ENCODE assay signal across 20 cellular contexts in the genomic region with DNA sequence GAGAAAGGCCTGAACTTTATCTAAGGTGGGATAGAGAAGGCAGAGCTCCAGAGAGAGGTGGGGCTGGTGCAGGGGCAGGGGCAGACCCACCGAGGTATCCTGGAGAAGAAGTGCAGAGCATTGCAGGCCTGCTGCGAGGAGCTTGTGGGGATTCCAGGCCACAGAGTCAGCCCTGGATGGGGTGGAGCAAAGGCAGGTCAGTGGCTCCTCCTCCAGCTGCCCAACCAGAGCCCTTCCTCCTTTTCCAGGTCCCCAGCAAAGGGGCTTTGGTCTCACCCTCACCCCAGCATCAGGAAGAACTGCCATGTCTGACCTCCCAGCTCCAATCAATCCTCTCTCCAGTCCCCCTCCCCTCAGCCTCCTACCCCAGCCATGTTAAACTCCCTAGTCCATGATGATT. TPM values are rescaled to one million over a fixed set of nuclear protein-coding genes. Genes with fewer than 3 reads are reported as not detected.
DNase-seq lines count a peak whose midpoint lies in the region; ATAC-seq, FAIRE-seq and TF ChIP-seq lines count a peak whose summit lies in the region.
"Had no signal": no experiment of that assay in that cellular context is flagged by ENCODE, and none has a peak within 500 bp of the region (broad histone marks: within the 10 kb centered on the region; RNA-seq: fewer than 3 reads in every experiment).

No MANE protein-coding gene starts in this region.

- CTCF ChIA-PET in A549 (lab: Yijun Ruan, JAX) = interaction anchor here (0.8 to 14.5 kb wide), 20 partner anchors 9 to 161 kb away, joined by 3 to 646 read pairs (median 9); a partner anchor contains a TSS

- no peaks in the 10 kb centered on the region for H3K36me3 ChIP-seq in H7 (replicated peaks; ENCODE audit: control insufficient read depth, insufficient read depth, low read length)
- H3K36me3 ChIP-seq: BLaER1 treated with 17β-estradiol and CSF1 and Interleukin-3, amounts not matched to agents 10 nM and 100 nM had no signal

- H3K36me3 Mint-ChIP-seq in nephron progenitor cell (ENCODE audit: low read depth) = peaks cover 13% of the 10 kb centered on the region

- peaks cover 15% of the 10 kb centered on the region for H3K27me3 ChIP-seq in H7 (ENCODE audit: control insufficient read depth, insufficient read depth, low read length)
- H3K27me3 ChIP-seq: BLaER1 treated with 17β-estradiol and CSF1 and Interleukin-3, amounts not matched to agents 10 nM and 100 nM had no signal

- H3K9me3 Mint-ChIP-seq in nephron progenitor cell = peaks cover under 1% of the 10 kb centered on the region
- H3K9me3 Mint-ChIP-seq: CD4-positive, CD25-positive, alpha-beta regulatory T cell; IgD-negative memory B cell had no signal

- POLR2A ChIA-PET in A549 (lab: Yijun Ruan, JAX) = interaction anchor here (1.0 to 2.3 kb wide), 6 partner anchors 14 to 81 kb away, joined by 3 to 15 read pairs (median 4); a partner anchor contains a TSS

- H3K27ac ChIP-seq in A549 = peak overlapping the region; percentile 15 to 82; a peak in 3 of 6 replicates
- H3K27ac ChIP-seq: HL-60 had no signal

- H3K4me3 ChIP-seq in A549 (no peak overlapping the region), H7 (ENCODE audit: insufficient read depth, low read depth, low read length) (no peak overlapping the region)
- H3K4me3 ChIP-seq: BLaER1 treated with 17β-estradiol and CSF1 and Interleukin-3, amounts not matched to agents 10 nM and 100 nM had no signal

- FAIRE-seq in A549 (lab: Jason Lieb, UNC) = no peak
- FAIRE-seq: GM12892, GM19239, H54 had no signal

- no peaks in the 10 kb centered on the region for H3K9me3 ChIP-seq in A549
- H3K9me3 ChIP-seq: BLaER1 treated with 17β-estradiol and CSF1 and Interleukin-3, amounts not matched to agents 10 nM and 100 nM had no signal

- TF ChIP-seq EP300 in A549 (IDR thresholded peaks at IDR 0.05) = no peak

- no peaks in the 10 kb centered on the region for H3K27me3 Mint-ChIP-seq in nephron progenitor cell (ENCODE audit: low read depth, poor library complexity)
- H3K27me3 Mint-ChIP-seq: IgD-negative memory B cell had no signal

- H3K27ac Mint-ChIP-seq in nephron progenitor cell = peak overlapping the region; percentile 61
- H3K27ac Mint-ChIP-seq: CD4-positive, CD25-positive, alpha-beta regulatory T cell; IgD-negative memory B cell had no signal

- H3K4me2 ChIP-seq in A549 = no peak overlapping the region
- H3K4me2 ChIP-seq: BLaER1 treated with 17β-estradiol and CSF1 and Interleukin-3, amounts not matched to agents 10 nM and 100 nM had no signal

- peaks cover 12% of the 10 kb centered on the region for H3K4me1 ChIP-seq in A549

- DNase-seq in A549 (ENCODE audit: low read depth in 1 of 2, low spot score in 1 of 2) = no peak
- peak; percentile 49 for DNase-seq in H7
- peak; percentile 67 for DNase-seq in islet precursor cell
- DNase-seq in nephron progenitor cell = no peak
- DNase-seq in NCI-H82 (lab: John Stamatoyannopoulos, UW) = no peak
- no peak for DNase-seq in foreskin melanocyte
- DNase-seq in activated T-cell treated with anti-CD3 and anti-CD28 coated beads, Interleukin-2, amount 50 U/mL, for 48 hours = no peak
- DNase-seq: 8988T; ACHN; Calu3; CD4-positive, CD25-positive, alpha-beta regulatory T cell; DMS79; GDM1 had no signal

- H3K4me1 Mint-ChIP-seq in nephron progenitor cell = peaks cover 12% of the 10 kb centered on the region

- no peak overlapping the region for H3K4me3 Mint-ChIP-seq in nephron progenitor cell
- H3K4me3 Mint-ChIP-seq: CD4-positive, CD25-positive, alpha-beta regulatory T cell; IgD-negative memory B cell had no signal

- TF ChIP-seq POLR2A in A549 (IDR thresholded peaks at IDR 0.05; ENCODE audit: low read length) = no peak

- peak; percentile 20 to 36; a peak in 3 of 6 replicates for ATAC-seq in A549
- no peak for ATAC-seq in GM21360 (IDR thresholded peaks at IDR 0.05; ENCODE audit: unreplicated experiment)

- TF ChIP-seq CTCF in A549 (IDR thresholded peaks at IDR 0.05) = no peak
- no peak for TF ChIP-seq CTCF in nephron progenitor cell (IDR thresholded peaks at IDR 0.05)

- WGBS in A549 (ENCODE audit: missing lambda C conversion rate) = 83% methylated on average over 2 of the region's 2 CpGs

- TF ChIP-seq RAD21 in A549 (conservative IDR thresholded peaks at IDR 0.05 in 1 of 2, IDR thresholded peaks at IDR 0.05 in 1 of 2) = no peak

TF ChIP-seq in A549, 52 proteins besides CTCF, POLR2A, EP300 and RAD21:
- TF ChIP-seq CBX2 (IDR thresholded peaks at IDR 0.05; ENCODE audit: borderline replicate concordance, low read depth) (no peak), JUNB (IDR thresholded peaks at IDR 0.05) (no peak), GATA3 (IDR thresholded peaks at IDR 0.05; ENCODE audit: borderline replicate concordance) (no peak), ZFP36 (IDR thresholded peaks at IDR 0.05; ENCODE audit: borderline replicate concordance, partially characterized antibody) (no peak), POLR2AphosphoS2 (conservative IDR thresholded peaks at IDR 0.05; ENCODE audit: low read length) (no peak), HOXB13 (CRISPR knock-in tag; IDR thresholded peaks at IDR 0.05; ENCODE audit: low read depth) (no peak), RNF2 (IDR thresholded peaks at IDR 0.05; ENCODE audit: borderline replicate concordance, low read depth) (no peak), ZNF302 (CRISPR knock-in tag; IDR thresholded peaks at IDR 0.05) (no peak), TFCP2L1 (CRISPR knock-in tag; IDR thresholded peaks at IDR 0.05) (no peak)
- TF ChIP-seq, protein P1, sequence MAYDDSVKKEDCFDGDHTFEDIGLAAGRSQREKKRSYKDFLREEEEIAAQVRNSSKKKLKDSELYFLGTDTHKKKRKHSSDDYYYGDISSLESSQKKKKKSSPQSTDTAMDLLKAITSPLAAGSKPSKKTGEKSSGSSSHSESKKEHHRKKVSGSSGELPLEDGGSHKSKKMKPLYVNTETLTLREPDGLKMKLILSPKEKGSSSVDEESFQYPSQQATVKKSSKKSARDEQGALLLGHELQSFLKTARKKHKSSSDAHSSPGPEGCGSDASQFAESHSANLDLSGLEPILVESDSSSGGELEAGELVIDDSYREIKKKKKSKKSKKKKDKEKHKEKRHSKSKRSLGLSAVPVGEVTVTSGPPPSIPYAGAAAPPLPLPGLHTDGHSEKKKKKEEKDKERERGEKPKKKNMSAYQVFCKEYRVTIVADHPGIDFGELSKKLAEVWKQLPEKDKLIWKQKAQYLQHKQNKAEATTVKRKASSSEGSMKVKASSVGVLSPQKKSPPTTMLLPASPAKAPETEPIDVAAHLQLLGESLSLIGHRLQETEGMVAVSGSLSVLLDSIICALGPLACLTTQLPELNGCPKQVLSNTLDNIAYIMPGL (CRISPR knock-in tag; IDR thresholded peaks at IDR 0.05; ENCODE audit: borderline replicate concordance) = no peak
- TF ChIP-seq, protein P2, sequence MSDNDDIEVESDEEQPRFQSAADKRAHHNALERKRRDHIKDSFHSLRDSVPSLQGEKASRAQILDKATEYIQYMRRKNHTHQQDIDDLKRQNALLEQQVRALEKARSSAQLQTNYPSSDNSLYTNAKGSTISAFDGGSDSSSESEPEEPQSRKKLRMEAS (IDR thresholded peaks at IDR 0.05) = no peak
- TF ChIP-seq, protein P3, sequence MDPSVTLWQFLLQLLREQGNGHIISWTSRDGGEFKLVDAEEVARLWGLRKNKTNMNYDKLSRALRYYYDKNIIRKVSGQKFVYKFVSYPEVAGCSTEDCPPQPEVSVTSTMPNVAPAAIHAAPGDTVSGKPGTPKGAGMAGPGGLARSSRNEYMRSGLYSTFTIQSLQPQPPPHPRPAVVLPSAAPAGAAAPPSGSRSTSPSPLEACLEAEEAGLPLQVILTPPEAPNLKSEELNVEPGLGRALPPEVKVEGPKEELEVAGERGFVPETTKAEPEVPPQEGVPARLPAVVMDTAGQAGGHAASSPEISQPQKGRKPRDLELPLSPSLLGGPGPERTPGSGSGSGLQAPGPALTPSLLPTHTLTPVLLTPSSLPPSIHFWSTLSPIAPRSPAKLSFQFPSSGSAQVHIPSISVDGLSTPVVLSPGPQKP (IDR thresholded peaks at IDR 0.05; ENCODE audit: low read depth, low read length) = no peak

RNA-seq across cellular contexts. Expression of a gene that starts 19.8 kb away (rescaled TPM):
- polyA plus RNA-seq in A549 (2011; rRNA removed) = 28.8 and 32.9 TPM in 2 replicates
- 6.5 and 8.4 TPM in 2 replicates for polyA plus RNA-seq in A549 (2012; cell fraction: cytosol; rRNA removed)
- 11.2 and 17.4 TPM in 2 replicates for polyA plus RNA-seq in A549 (2012; cell fraction: nucleus; rRNA removed)
- 12.1 to 15.6 TPM (median 15.1 TPM) in 3 replicates for polyA plus RNA-seq in A549 (2017; fragmentation: RNase III; extraction: RNeasy Plus Mini Kit Qiagen cat#74134 plus additional on column Dnase treatment)
- polyA minus RNA-seq in A549 (2011; rRNA and poly(A)+ RNA removed) = 44.9 and 53.6 TPM in 2 replicates
- 8.7 and 9.1 TPM in 2 replicates for total RNA-seq in H7 (2014; rRNA removed; shearing (Covaris generic))

RNA-seq across cellular contexts. Expression of a gene that starts 20.1 kb away (rescaled TPM):
- polyA plus RNA-seq in A549 (2011; rRNA removed) (16.5 and 19.2 TPM in 2 replicates), A549 (2017; fragmentation: RNase III; extraction: RNeasy Plus Mini Kit Qiagen cat#74134 plus additional on column Dnase treatment) (14.0 to 16.4 TPM (median 14.5 TPM) in 3 replicates)
- 15.0 and 17.1 TPM in 2 replicates for polyA plus RNA-seq in A549 (2012; cell fraction: cytosol; rRNA removed)
- polyA plus RNA-seq in A549 (2012; cell fraction: nucleus; rRNA removed) = 140 and 167 TPM in 2 replicates
- 8.2 and 12.5 TPM in 2 replicates for polyA minus RNA-seq in A549 (2011; rRNA and poly(A)+ RNA removed)
- 3.0 and 3.4 TPM in 2 replicates for total RNA-seq in H7 (2014; rRNA removed; shearing (Covaris generic))

RNA-seq across cellular contexts. Expression of a gene that starts 46.4 kb away (rescaled TPM):
- polyA plus RNA-seq in A549 (2011; rRNA removed) (0.56 and 0.71 TPM in 2 replicates), A549 (2017; fragmentation: RNase III; extraction: RNeasy Plus Mini Kit Qiagen cat#74134 plus additional on column Dnase treatment) (0.54 to 0.66 TPM (median 0.64 TPM) in 3 replicates)
- polyA plus RNA-seq in A549 (2012; cell fraction: cytosol; rRNA removed) = 0.69 and 1.3 TPM in 2 replicates
- 2.9 TPM in 2 replicates for polyA plus RNA-seq in A549 (2012; cell fraction: nucleus; rRNA removed)
- 1.3 and 1.7 TPM in 2 replicates for polyA minus RNA-seq in A549 (2011; rRNA and poly(A)+ RNA removed)
- 0.30 and 0.52 TPM in 2 replicates for total RNA-seq in H7 (2014; rRNA removed; shearing (Covaris generic))

RNA-seq across cellular contexts. Expression of a gene that starts 57.4 kb away (rescaled TPM):
- 0.12 and 0.14 TPM in 2 replicates for polyA plus RNA-seq in A549 (2011; rRNA removed)
- polyA plus RNA-seq in A549 (2012; cell fraction: cytosol; rRNA removed) = 0.46 and 0.56 TPM in 2 replicates
- 1.9 TPM in 2 replicates for polyA plus RNA-seq in A549 (2012; cell fraction: nucleus; rRNA removed)
- polyA plus RNA-seq in A549 (2017; fragmentation: RNase III; extraction: RNeasy Plus Mini Kit Qiagen cat#74134 plus additional on column Dnase treatment) = 0.09 to 0.21 TPM (median 0.16 TPM) in 3 replicates
- polyA minus RNA-seq in A549 (2011; rRNA and poly(A)+ RNA removed) = 0.12 and 0.19 TPM in 2 replicates
- total RNA-seq in H7 (2014; rRNA removed; shearing (Covaris generic)) = not detected in 2 replicates
- total RNA-seq: Calu3 had no signal
- polyA plus RNA-seq: CD4-positive, CD25-positive, alpha-beta regulatory T cell; IgD-negative memory B cell had no signal

Comparison
In these comparisons a context has a peak if more than half of its experiments do, and no peak if none do; other contexts are left out.
1. DNase-seq: peak in H7 (single experiment) and islet precursor cell (single experiment); none in A549 (0 of 2), nephron progenitor cell (single experiment), NCI-H82 (single experiment), foreskin melanocyte (single experiment) and activated T-cell treated with anti-CD3 and anti-CD28 coated beads, Interleukin-2, amount 50 U/mL, for 48 hours (0 of 2).